Comparison of ENCODE assay signal across 9 cellular contexts in genomic region chr6:89081129-89081422, GRCh38. TPM values are rescaled to one million over a fixed set of nuclear protein-coding genes. Genes with fewer than 3 reads are reported as not detected.
DNase-seq lines count a peak whose midpoint lies in the region; ATAC-seq, FAIRE-seq and TF ChIP-seq lines count a peak whose summit lies in the region.
"Had no signal": no experiment of that assay in that cellular context is flagged by ENCODE, and none has a peak within 500 bp of the region (broad histone marks: within the 10 kb centered on the region; RNA-seq: fewer than 3 reads in every experiment).

No MANE protein-coding gene starts in this region.

- dilution Hi-C loops in mammary epithelial cell (cut with HindIII; ENCODE audit: low sequenced_read_pairs), result loop anchor here (5.0 kb wide), 2 partner anchors 44 to 99 kb away; no protein-coding TSS in a partner anchor

- intact Hi-C loops in mammary epithelial cell (cut with micrococcal nuclease), result no loop called here

- H3K9me3 ChIP-seq in A549 (no peaks in the 10 kb centered on the region), Karpas-422 (ENCODE audit: low read length) (no peaks in the 10 kb centered on the region), mammary epithelial cell (replicated peaks; ENCODE audit: insufficient read depth, low read length) (no peaks in the 10 kb centered on the region), mesodermal cell (ENCODE audit: control insufficient read depth, low read length) (no peaks in the 10 kb centered on the region)

- peak overlapping the region; percentile 98 for H3K9ac ChIP-seq in Karpas-422 (ENCODE audit: low read length)
- H3K9ac ChIP-seq in mammary epithelial cell (ENCODE audit: insufficient read depth, low read length), result peak overlapping the region; percentile 88

- no peak for TF ChIP-seq POLR2A in A549 (IDR thresholded peaks at IDR 0.05; ENCODE audit: low read length)

- ATAC-seq in A549, result peak; percentile 39 to 49
- peak; percentile 4 for ATAC-seq in GM19463 (IDR thresholded peaks at IDR 0.05; ENCODE audit: unreplicated experiment)
- no peak for ATAC-seq in GM18873 (IDR thresholded peaks at IDR 0.05; ENCODE audit: low FRiP score, unreplicated experiment)

- no peak for FAIRE-seq in A549 (lab: Jason Lieb, UNC)

- H3K27me3 ChIP-seq in Karpas-422 (ENCODE audit: low read length), result no peaks in the 10 kb centered on the region
- no peaks in the 10 kb centered on the region for H3K27me3 ChIP-seq in mammary epithelial cell (ENCODE audit: insufficient read depth, low read length)

- peaks cover 29% of the 10 kb centered on the region for H3K36me3 ChIP-seq in Karpas-422 (ENCODE audit: insufficient read depth, low read length)
- no peaks in the 10 kb centered on the region for H3K36me3 ChIP-seq in mammary epithelial cell (ENCODE audit: insufficient read depth, low read length)
- peaks cover 37% of the 10 kb centered on the region for H3K36me3 ChIP-seq in mesodermal cell (ENCODE audit: control insufficient read depth, insufficient read depth, low read length)

- in situ Hi-C loops in mammary epithelial cell (cut with MboI; ENCODE audit: low sequenced_read_pairs in 2 of 2), result loop anchor here in 1 of 2 donors (5.0 to 25.0 kb wide), 2 partner anchors 44 to 94 kb away; no protein-coding TSS in a partner anchor

- TF ChIP-seq EP300 in A549 (IDR thresholded peaks at IDR 0.05), result no peak

- H3K4me3 ChIP-seq in A549, result peak overlapping the region; percentile 96
- peak overlapping the region; percentile 99 for H3K4me3 ChIP-seq in Karpas-422 (ENCODE audit: low read length)
- peak overlapping the region; percentile 61 to 78 (median 73) for H3K4me3 ChIP-seq in mammary epithelial cell (replicated peaks in 1 of 3; ENCODE audit: insufficient read depth in 1 of 3, low read depth in 2 of 3, low read length in 3 of 3)
- peak overlapping the region; percentile 99 for H3K4me3 ChIP-seq in mesodermal cell (ENCODE audit: extremely low read depth, insufficient read depth, low read length, poor library complexity, severe bottlenecking)

- no peaks in the 10 kb centered on the region for H3K9me2 ChIP-seq in Karpas-422 (replicated peaks; ENCODE audit: insufficient read depth, low read length)

- H3K4me1 ChIP-seq in A549 (peaks cover 30% of the 10 kb centered on the region), Karpas-422 (ENCODE audit: low read length) (peaks cover 17% of the 10 kb centered on the region), mammary epithelial cell (ENCODE audit: insufficient read depth, low read length) (peaks cover 23% of the 10 kb centered on the region), mesodermal cell (ENCODE audit: control insufficient read depth, insufficient read depth, low read length, poor library complexity, severe bottlenecking) (peaks cover 2% of the 10 kb centered on the region)

- no peak for TF ChIP-seq RAD21 in A549 (conservative IDR thresholded peaks at IDR 0.05 in 1 of 2, IDR thresholded peaks at IDR 0.05 in 1 of 2)

- H2AFZ ChIP-seq in Karpas-422 (ENCODE audit: low read length), result 0 out of 2 replicates have a peak overlapping the region, but pooled peaks have one; percentile 7
- H2AFZ ChIP-seq in mammary epithelial cell (ENCODE audit: low read depth, low read length), result peak overlapping the region; percentile 37

- TF ChIP-seq CTCF in A549 (IDR thresholded peaks at IDR 0.05) (no peak), mammary epithelial cell (conservative IDR thresholded peaks at IDR 0.05 in 1 of 2, IDR thresholded peaks at IDR 0.05 in 1 of 2; ENCODE audit: extremely low read depth in 1 of 2, insufficient read depth in 1 of 2, low read depth in 1 of 2, low read length in 2 of 2) (no peak)

- CTCF ChIA-PET in A549 (lab: Yijun Ruan, JAX) (interaction anchor here (2.5 to 4.0 kb wide), 3 partner anchors 45 to 98 kb away, joined by 9 to 28 read pairs (median 10); no protein-coding TSS in a partner anchor), mammary epithelial cell (lab: Charles Lee; ENCODE audit: low non-redundant PET) (no interaction called here)

- peak overlapping the region; percentile 99 to 100 for H3K27ac ChIP-seq in A549
- H3K27ac ChIP-seq in Karpas-422 (ENCODE audit: low read length), result peak overlapping the region; percentile 88
- H3K27ac ChIP-seq in mammary epithelial cell (ENCODE audit: insufficient read depth, low read depth, low read length), result peak overlapping the region; percentile 89
- peak overlapping the region; percentile 98 for H3K27ac ChIP-seq in mesodermal cell (ENCODE audit: low read depth, low read length, severe bottlenecking)

- H3K79me2 ChIP-seq in Karpas-422 (ENCODE audit: low read length) (peaks cover 27% of the 10 kb centered on the region), mammary epithelial cell (ENCODE audit: insufficient read depth, low read length) (peaks cover 24% of the 10 kb centered on the region)

- DNase-seq in A549 (ENCODE audit: low read depth in 1 of 2, low spot score in 1 of 2) (no peak), Karpas-422 (no peak), mammary epithelial cell (no peak), Kasumi-1 (lab: John Stamatoyannopoulos, UW) (no peak), putamen (ENCODE audit: low spot score) (no peak)

- WGBS in A549 (ENCODE audit: missing lambda C conversion rate), result no CpG with 5 or more reads among the region's 36 CpGs
- 0% methylated on average over 12 of the region's 36 CpGs for WGBS in mammary epithelial cell (ENCODE audit: low coverage, missing lambda C conversion rate)
- 0% methylated on average over 20 to 25 of the region's 36 CpGs for WGBS in mesodermal cell (ENCODE audit: insufficient coverage in 2 of 2), 2 experiments

- POLR2A ChIA-PET in A549 (lab: Yijun Ruan, JAX), result interaction anchor here (0.6 to 7.8 kb wide), 10 partner anchors 17 to 550 kb away, joined by 3 to 113 read pairs (median 6); no protein-coding TSS in a partner anchor

- no TSS peak for BruUV-seq in mammary epithelial cell (replicated peaks; lab: Mats Ljungman, UMichigan)

- peak overlapping the region; percentile 51 for H3K4me2 ChIP-seq in A549
- peak overlapping the region; percentile 86 for H3K4me2 ChIP-seq in Karpas-422 (ENCODE audit: low read depth, low read length, poor library complexity, severe bottlenecking)
- H3K4me2 ChIP-seq in mammary epithelial cell (ENCODE audit: insufficient read depth, low read depth, low read length), result peak overlapping the region; percentile 76

- H4K20me1 ChIP-seq in Karpas-422 (ENCODE audit: insufficient read depth, low read depth, low read length), result peaks cover 31% of the 10 kb centered on the region
- H4K20me1 ChIP-seq in mammary epithelial cell (ENCODE audit: insufficient read depth, low read length), result no peaks in the 10 kb centered on the region

TF ChIP-seq in A549, 52 proteins besides CTCF, POLR2A, EP300 and RAD21:
- no peak for TF ChIP-seq NFE2L2 (conservative IDR thresholded peaks at IDR 0.05; ENCODE audit: low read length)
- no peak for TF ChIP-seq ZSCAN20 (CRISPR knock-in tag; IDR thresholded peaks at IDR 0.05)
- TF ChIP-seq JUN (IDR thresholded peaks at IDR 0.05), result peak in 1 of 2 experiments; percentile 12; a peak in 1 of 5 replicates
- TF ChIP-seq FOSL2 (IDR thresholded peaks at IDR 0.05), result no peak
- no peak for TF ChIP-seq FOSL2 (CRISPR knock-in tag; IDR thresholded peaks at IDR 0.05)
- TF ChIP-seq JUNB (IDR thresholded peaks at IDR 0.05), result no peak

RNA-seq across cellular contexts. Expression of gene PNRC1, which starts 0.5 kb away (rescaled TPM):
- polyA plus RNA-seq in A549 (2011; rRNA removed) (27.2 and 28.3 TPM in 2 replicates), A549 (2017; fragmentation: RNase III; extraction: RNeasy Plus Mini Kit Qiagen cat#74134 plus additional on column Dnase treatment) (25.6 to 38.2 TPM (median 37.8 TPM) in 3 replicates), mammary epithelial cell (4.7 TPM)
- 6.1 and 8.8 TPM in 2 replicates for polyA plus RNA-seq in A549 (2012; cell fraction: cytosol; rRNA removed)
- polyA plus RNA-seq in A549 (2012; cell fraction: nucleus; rRNA removed), result 7.5 and 12.5 TPM in 2 replicates
- 16.0 and 26.3 TPM in 2 replicates for polyA minus RNA-seq in A549 (2011; rRNA and poly(A)+ RNA removed)
- total RNA-seq in Karpas-422 (2014; rRNA removed; shearing (Covaris generic); ENCODE audit: low replicate concordance), result 45.3 and 72.4 TPM in 2 replicates
- 10 to 100 TPM; 56.6 to 75.0 TPM for total RNA-seq in mammary epithelial cell
- polyA minus RNA-seq in mammary epithelial cell, result 27.0 TPM
- polyA plus RNA-seq in mesodermal cell (2013, experiment 1 of 2), result 89.4 TPM
- polyA plus RNA-seq in mesodermal cell (2013, experiment 2 of 2), result 112 TPM

RNA-seq across cellular contexts. Expression of gene SRSF12, which starts 36.8 kb away (rescaled TPM):
- polyA plus RNA-seq in A549 (2011; rRNA removed) (1.9 and 2.7 TPM in 2 replicates), A549 (2017; fragmentation: RNase III; extraction: RNeasy Plus Mini Kit Qiagen cat#74134 plus additional on column Dnase treatment) (0.98 to 1.5 TPM (median 1.3 TPM) in 3 replicates), mammary epithelial cell (0.14 TPM)
- polyA plus RNA-seq in A549 (2012; cell fraction: cytosol; rRNA removed), result 0.75 and 1.0 TPM in 2 replicates
- 0.44 and 0.53 TPM in 2 replicates for polyA plus RNA-seq in A549 (2012; cell fraction: nucleus; rRNA removed)
- polyA minus RNA-seq in A549 (2011; rRNA and poly(A)+ RNA removed), result 0.66 and 1.4 TPM in 2 replicates
- not detected in 2 replicates for total RNA-seq in Karpas-422 (2014; rRNA removed; shearing (Covaris generic); ENCODE audit: low replicate concordance)
- total RNA-seq in mammary epithelial cell, result 1 to 10 TPM in 1 of 2 donors, under 1 TPM in 1; 0.54 to 3.8 TPM
- polyA minus RNA-seq in mammary epithelial cell, result not detected
- polyA plus RNA-seq in mesodermal cell (2013, experiment 1 of 2), result 9.6 TPM
- 9.2 TPM for polyA plus RNA-seq in mesodermal cell (2013, experiment 2 of 2)
- total RNA-seq: lung microvascular endothelial cell had no signal
